23 cellular contexts compared by ENCODE assay signal in the genomic region with DNA sequence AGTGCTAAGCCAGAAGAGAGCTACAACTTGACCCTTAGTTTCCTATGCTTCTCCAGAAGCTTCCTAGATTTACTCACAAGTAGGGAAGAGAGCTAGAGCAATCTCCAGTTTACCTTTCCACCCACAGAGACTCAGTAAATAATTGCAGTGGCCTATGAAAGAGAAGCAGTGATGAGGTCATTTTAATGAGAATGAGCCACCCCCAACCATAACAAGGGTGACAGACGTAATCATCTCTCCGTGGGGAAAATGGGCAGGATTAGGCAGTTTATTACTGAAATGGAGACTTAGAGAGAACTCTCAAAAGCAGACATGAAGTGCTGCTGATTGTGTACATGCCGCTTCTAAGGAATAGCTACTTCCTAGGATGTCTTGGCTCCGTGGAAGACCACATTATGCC.
DNase-seq lines count a peak whose midpoint lies in the region; FAIRE-seq and TF ChIP-seq lines count a peak whose summit lies in the region.
"Had no signal": no experiment of that assay in that cellular context is flagged by ENCODE, and none has a peak within 500 bp of the region (broad histone marks: within the 10 kb centered on the region; RNA-seq: fewer than 3 reads in every experiment).

No MANE protein-coding gene starts in this region.

- H3K4me1 ChIP-seq in astrocyte (ENCODE audit: insufficient read depth, low read length), result peaks cover 4% of the 10 kb centered on the region
- H3K4me1 ChIP-seq: SJSA1 had no signal

- H3K27ac Mint-ChIP-seq in astrocyte (ENCODE audit: unreplicated experiment), result no peak overlapping the region
- H3K27ac Mint-ChIP-seq: CD14-positive monocyte, IgD-negative memory B cell had no signal

- H3K9me3 ChIP-seq in astrocyte (ENCODE audit: insufficient read depth, low read depth, low read length), result peaks cover 3% of the 10 kb centered on the region
- H3K9me3 ChIP-seq: SJSA1 had no signal

- no peaks in the 10 kb centered on the region for H3K27me3 ChIP-seq in astrocyte (ENCODE audit: insufficient read depth, low read length)
- H3K27me3 ChIP-seq: SJSA1 had no signal

- no peaks in the 10 kb centered on the region for H3K79me2 ChIP-seq in astrocyte (ENCODE audit: insufficient read depth, low read length)

- H2AFZ ChIP-seq in astrocyte (ENCODE audit: low read depth, low read length), result peak overlapping the region; percentile 52
- H2AFZ ChIP-seq: GM23248 had no signal

- H3K36me3 ChIP-seq in astrocyte (ENCODE audit: insufficient read depth, low read length), result no peaks in the 10 kb centered on the region
- H3K36me3 ChIP-seq: SJSA1 had no signal

- in situ Hi-C loops in Caki2 (cut with HindIII; ENCODE audit: low pct_unique_long_range_greater_than_20kb, low sequenced_read_pairs), result no loop called here

- H3K27ac ChIP-seq in astrocyte (ENCODE audit: low read depth, low read length), result no peak overlapping the region
- H3K27ac ChIP-seq: GM23248, SJSA1 had no signal

- TF ChIP-seq CTCF in astrocyte (IDR thresholded peaks at IDR 0.05; ENCODE audit: insufficient read depth, low read depth, low read length), result no peak

- no peak for FAIRE-seq in astrocyte (lab: Jason Lieb, UNC)
- FAIRE-seq: A204.1, D721Med, GM12891 had no signal

- H3K4me3 Mint-ChIP-seq in astrocyte (ENCODE audit: unreplicated experiment), result no peak overlapping the region
- H3K4me3 Mint-ChIP-seq: CD14-positive monocyte, H9, IgD-negative memory B cell had no signal

- H3K4me2 ChIP-seq in astrocyte (ENCODE audit: low read length), result peak overlapping the region; percentile 19

- H3K27me3 Mint-ChIP-seq in astrocyte (ENCODE audit: low read depth, unreplicated experiment), result no peaks in the 10 kb centered on the region

- peaks cover 3% of the 10 kb centered on the region for H3K4me1 Mint-ChIP-seq in astrocyte (ENCODE audit: low read depth, unreplicated experiment)
- H3K4me1 Mint-ChIP-seq: CD14-positive monocyte had no signal

- no peaks in the 10 kb centered on the region for H3K36me3 Mint-ChIP-seq in astrocyte (ENCODE audit: low read depth, unreplicated experiment)
- H3K36me3 Mint-ChIP-seq: CD14-positive monocyte, IgD-negative memory B cell had no signal

- no peak overlapping the region for H3K9ac ChIP-seq in astrocyte (ENCODE audit: low read length)
- H3K9ac ChIP-seq: GM23248 had no signal

- no peak overlapping the region for H3K4me3 ChIP-seq in astrocyte (ENCODE audit: insufficient read depth, low read depth, low read length)
- H3K4me3 ChIP-seq: GM23248, SJSA1 had no signal

- peak; percentile 6 to 35 for DNase-seq in NCI-H2081 (lab: John Stamatoyannopoulos, UW)
- no peak for DNase-seq in NCI-H2081 treated with DMSO at 0.1 percent for 48 hours (lab: John Stamatoyannopoulos, UW)
- DNase-seq in Caki2 (ENCODE audit: low read depth), result peak; percentile 8
- DNase-seq in NCI-H2029 (lab: John Stamatoyannopoulos, UW), result peak; percentile 84
- DNase-seq in astrocyte (ENCODE audit: low read depth), result no peak
- DNase-seq in activated T-cell treated with anti-CD3 and anti-CD28 coated beads, Interleukin-2, amount 50 U/mL, for 48 hours, result no peak
- no peak for DNase-seq in NCI-H128 (lab: John Stamatoyannopoulos, UW; ENCODE audit: unreplicated experiment)
- DNase-seq: DND-41, H9, Karpas-422, NCI-H1436, NCI-H1930, NCI-H446 treated with DMSO at 0.1 percent for 48 hours, NCI-H526 treated with DMSO at 0.1 percent for 48 hours, OCI-M1, T-helper 1 cell had no signal

- H3K9me3 Mint-ChIP-seq in astrocyte (ENCODE audit: unreplicated experiment), result peaks cover 2% of the 10 kb centered on the region

- no peaks in the 10 kb centered on the region for H4K20me1 ChIP-seq in astrocyte (ENCODE audit: insufficient read depth, low read length)

Comparison
In these comparisons a context has a peak if more than half of its experiments do, and no peak if none do; other contexts are left out.
1. DNase-seq: peak in NCI-H2081 (2 of 2), Caki2 (single experiment) and NCI-H2029 (single experiment); none in NCI-H2081 treated with DMSO at 0.1 percent for 48 hours (single experiment), astrocyte (single experiment), activated T-cell treated with anti-CD3 and anti-CD28 coated beads, Interleukin-2, amount 50 U/mL, for 48 hours (0 of 2) and NCI-H128 (single experiment).